Comparison of ENCODE assay signal across 8 cellular contexts in genomic region chr6:37049990-37050853, GRCh38. TPM values are rescaled to one million over a fixed set of nuclear protein-coding genes. Genes with fewer than 3 reads are reported as not detected.
A peak's percentile ranks its signal among the peaks of the same experiment; 100 is the strongest.
DNase-seq lines count a peak whose midpoint lies in the region; ATAC-seq and TF ChIP-seq lines count a peak whose summit lies in the region.

No MANE protein-coding gene starts in this region.

- H3K36me3 Mint-ChIP-seq in T-helper 2 cell treated with Interferon-gamma antibody and Interleukin-4, amounts not matched to agents 5 μg/mL and 100 μg/mL, for 36 hours (ENCODE audit: low read depth): no peaks in the 10 kb centered on the region
- no peaks in the 10 kb centered on the region for H3K36me3 Mint-ChIP-seq in neural progenitor cell

- POLR2A ChIA-PET in HEK293 (lab: Yijun Ruan, JAX): interaction anchor here (0.5 to 6.7 kb wide), 7 partner anchors 13 to 450 kb away, joined by 3 to 51 read pairs (median 4); partner anchors contain the start of gene PIM1

- ATAC-seq in upper lobe of right lung (peak; percentile 85), HG03159 (IDR thresholded peaks at IDR 0.05; ENCODE audit: unreplicated experiment) (no peak)

- H3K9me3 ChIP-seq in HEK293 (ENCODE audit: control insufficient read depth, insufficient read depth, low read depth, low read length): no peaks in the 10 kb centered on the region
- H3K9me3 ChIP-seq in neural progenitor cell (ENCODE audit: low read depth): no peaks in the 10 kb centered on the region
- no peaks in the 10 kb centered on the region for H3K9me3 ChIP-seq in upper lobe of right lung
- no peaks in the 10 kb centered on the region for H3K9me3 ChIP-seq in hepatocyte (ENCODE audit: low read depth)

- no peaks in the 10 kb centered on the region for H3K36me3 ChIP-seq in HEK293 (ENCODE audit: control insufficient read depth in 2 of 2, insufficient read depth in 1 of 2, low read length in 2 of 2)
- H3K36me3 ChIP-seq in neural progenitor cell: no peaks in the 10 kb centered on the region
- no peaks in the 10 kb centered on the region for H3K36me3 ChIP-seq in upper lobe of right lung
- no peaks in the 10 kb centered on the region for H3K36me3 ChIP-seq in hepatocyte (replicated peaks; ENCODE audit: insufficient read depth, low read depth)

- no peaks in the 10 kb centered on the region for H3K27me3 Mint-ChIP-seq in T-helper 2 cell treated with Interferon-gamma antibody and Interleukin-4, amounts not matched to agents 5 μg/mL and 100 μg/mL, for 36 hours (ENCODE audit: low read depth)
- peaks cover 28% of the 10 kb centered on the region for H3K27me3 Mint-ChIP-seq in neural progenitor cell (ENCODE audit: insufficient read depth, low read depth)

- H3K27ac Mint-ChIP-seq in T-helper 2 cell treated with Interferon-gamma antibody and Interleukin-4, amounts not matched to agents 5 μg/mL and 100 μg/mL, for 36 hours: peak overlapping the region; percentile 92
- peak overlapping the region; percentile 58 for H3K27ac Mint-ChIP-seq in neural progenitor cell

- DNase-seq in T-helper 2 cell treated with Interferon-gamma antibody and Interleukin-4, amounts not matched to agents 5 μg/mL and 100 μg/mL, for 36 hours (ENCODE audit: low spot score): peak; percentile 76
- DNase-seq in amygdala (lab: John Stamatoyannopoulos, UW): peak in 30 of 56 donors; percentile 7 to 61 (median 26)
- DNase-seq in neural progenitor cell (ENCODE audit: low spot score): no peak
- DNase-seq in upper lobe of right lung: peak; percentile 89
- DNase-seq in epidermal melanocyte (ENCODE audit: insufficient read length, low spot score): no peak
- DNase-seq in hepatocyte (ENCODE audit: low spot score): no peak

- H3K9me3 Mint-ChIP-seq in T-helper 2 cell treated with Interferon-gamma antibody and Interleukin-4, amounts not matched to agents 5 μg/mL and 100 μg/mL, for 36 hours: no peaks in the 10 kb centered on the region
- no peaks in the 10 kb centered on the region for H3K9me3 Mint-ChIP-seq in neural progenitor cell

- H3K4me1 ChIP-seq in HEK293 (ENCODE audit: control insufficient read depth, insufficient read depth, low read length) (no peaks in the 10 kb centered on the region), neural progenitor cell (peaks cover 8% of the 10 kb centered on the region), upper lobe of right lung (peaks cover 33% of the 10 kb centered on the region), hepatocyte (ENCODE audit: insufficient read depth) (peaks cover 5% of the 10 kb centered on the region)

- peaks cover 4% of the 10 kb centered on the region for H4K20me1 ChIP-seq in neural progenitor cell (ENCODE audit: low read depth)
- H4K20me1 ChIP-seq in hepatocyte (ENCODE audit: insufficient read depth, poor library complexity, severe bottlenecking): no peaks in the 10 kb centered on the region

- H3F3A ChIP-seq in neural progenitor cell (ENCODE audit: low read depth): peaks cover 14% of the 10 kb centered on the region

- no peaks in the 10 kb centered on the region for H3K27me3 ChIP-seq in neural progenitor cell
- H3K27me3 ChIP-seq in upper lobe of right lung: no peaks in the 10 kb centered on the region
- no peaks in the 10 kb centered on the region for H3K27me3 ChIP-seq in hepatocyte

- H2AFZ ChIP-seq in neural progenitor cell (replicated peaks): no peak overlapping the region
- H2AFZ ChIP-seq in hepatocyte: no peak overlapping the region

- H3K79me2 ChIP-seq in neural progenitor cell (ENCODE audit: low read depth) (no peaks in the 10 kb centered on the region), hepatocyte (no peaks in the 10 kb centered on the region)

- TF ChIP-seq CTCF in HEK293 (tag by site-specific recombination; IDR thresholded peaks at IDR 0.05) (no peak), neural progenitor cell (IDR thresholded peaks at IDR 0.05) (no peak), upper lobe of right lung (IDR thresholded peaks at IDR 0.05) (no peak), hepatocyte (IDR thresholded peaks at IDR 0.05; ENCODE audit: poor library complexity) (no peak)

- H3K4me3 ChIP-seq in HEK293 (ENCODE audit: low read depth, low read length): no peak overlapping the region
- no peak overlapping the region for H3K4me3 ChIP-seq in neural progenitor cell
- H3K4me3 ChIP-seq in upper lobe of right lung: no peak overlapping the region
- H3K4me3 ChIP-seq in hepatocyte: no peak overlapping the region

- H3K27ac ChIP-seq in HEK293 (ENCODE audit: extremely low read depth, low read depth, low read length): no peak overlapping the region
- H3K27ac ChIP-seq in neural progenitor cell: no peak overlapping the region
- H3K27ac ChIP-seq in upper lobe of right lung: peak overlapping the region; percentile 75
- H3K27ac ChIP-seq in hepatocyte: no peak overlapping the region

- no peak overlapping the region for H3K9ac ChIP-seq in neural progenitor cell

- no peak overlapping the region for H3K4me2 ChIP-seq in neural progenitor cell
- no peak overlapping the region for H3K4me2 ChIP-seq in hepatocyte

- H3K4me3 Mint-ChIP-seq in T-helper 2 cell treated with Interferon-gamma antibody and Interleukin-4, amounts not matched to agents 5 μg/mL and 100 μg/mL, for 36 hours: peak overlapping the region; percentile 90
- peak overlapping the region; percentile 43 for H3K4me3 Mint-ChIP-seq in neural progenitor cell

- H3K9me2 ChIP-seq in hepatocyte (replicated peaks; ENCODE audit: insufficient read depth): no peaks in the 10 kb centered on the region

- peaks cover 77% of the 10 kb centered on the region for H3K4me1 Mint-ChIP-seq in T-helper 2 cell treated with Interferon-gamma antibody and Interleukin-4, amounts not matched to agents 5 μg/mL and 100 μg/mL, for 36 hours (ENCODE audit: low read depth)
- peaks cover 41% of the 10 kb centered on the region for H3K4me1 Mint-ChIP-seq in neural progenitor cell

- CTCF ChIA-PET in HEK293 (lab: Yijun Ruan, JAX): interaction anchor here (0.5 to 20.6 kb wide), 26 partner anchors 8 to 165 kb away, joined by 3 to 380 read pairs (median 8); partner anchors contain the start of gene PIM1

- intact Hi-C loops in upper lobe of right lung (cut with DNase I): loop anchor here (5.0 kb wide), 1 partner anchor 122 kb away; the partner anchor contains the start of gene PIM1

- 90% methylated on average over 23 of the region's 24 CpGs for WGBS in hepatocyte (ENCODE audit: low lambda C conversion rate, missing lambda C conversion rate)

TF ChIP-seq in HEK293, 187 proteins besides CTCF, POLR2A, EP300 and RAD21:
- TF ChIP-seq ZNF600 (tag by site-specific recombination; IDR thresholded peaks at IDR 0.05): peak; percentile 54; the same call in 1 of the 2 replicates
- no peak for TF ChIP-seq SCRT2 (tag by site-specific recombination; IDR thresholded peaks at IDR 0.05)
- TF ChIP-seq ZNF843 (tag by site-specific recombination; IDR thresholded peaks at IDR 0.05): no peak
- no peak for TF ChIP-seq SCRT1 (tag by site-specific recombination; IDR thresholded peaks at IDR 0.05; ENCODE audit: borderline replicate concordance)
- TF ChIP-seq ZNF18 (tag by site-specific recombination; IDR thresholded peaks at IDR 0.05): no peak
- TF ChIP-seq KLF1 (tag by site-specific recombination; IDR thresholded peaks at IDR 0.05): no peak
- TF ChIP-seq, protein P1, sequence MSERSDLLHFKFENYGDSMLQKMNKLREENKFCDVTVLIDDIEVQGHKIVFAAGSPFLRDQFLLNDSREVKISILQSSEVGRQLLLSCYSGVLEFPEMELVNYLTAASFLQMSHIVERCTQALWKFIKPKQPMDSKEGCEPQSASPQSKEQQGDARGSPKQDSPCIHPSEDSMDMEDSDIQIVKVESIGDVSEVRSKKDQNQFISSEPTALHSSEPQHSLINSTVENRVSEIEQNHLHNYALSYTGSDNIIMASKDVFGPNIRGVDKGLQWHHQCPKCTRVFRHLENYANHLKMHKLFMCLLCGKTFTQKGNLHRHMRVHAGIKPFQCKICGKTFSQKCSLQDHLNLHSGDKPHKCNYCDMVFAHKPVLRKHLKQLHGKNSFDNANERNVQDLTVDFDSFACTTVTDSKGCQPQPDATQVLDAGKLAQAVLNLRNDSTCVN (tag by site-specific recombination; optimal IDR thresholded peaks at IDR 0.05): no peak
- TF ChIP-seq ZFHX2 (tag by site-specific recombination; conservative IDR thresholded peaks at IDR 0.05): no peak
- no peak for TF ChIP-seq ZNF274 (IDR thresholded peaks at IDR 0.05; ENCODE audit: low read length)
- TF ChIP-seq ZNF274 (tag by site-specific recombination; IDR thresholded peaks at IDR 0.05; ENCODE audit: borderline replicate concordance): no peak

RNA-seq across cellular contexts. Expression of gene FGD2, which starts 44.8 kb away (rescaled TPM):
- total RNA-seq in neural progenitor cell (ENCODE audit: low replicate concordance) (0.06 and 0.12 TPM in 2 replicates), upper lobe of right lung (56.9 TPM), hepatocyte (2.5 and 4.6 TPM in 2 replicates)
- 3.7 and 5.2 TPM in 2 replicates for polyA plus RNA-seq in hepatocyte

Comparison
In these comparisons a context has a peak if more than half of its experiments do, and no peak if none do; other contexts are left out.
1. DNase-seq: peak in T-helper 2 cell treated with Interferon-gamma antibody and Interleukin-4, amounts not matched to agents 5 μg/mL and 100 μg/mL, for 36 hours (single experiment), amygdala (30 of 56) and upper lobe of right lung (single experiment); none in neural progenitor cell (single experiment), epidermal melanocyte (single experiment) and hepatocyte (single experiment).
2. RNA of gene FGD2, which starts 44.8 kb away (total RNA-seq): 56.9 TPM in upper lobe of right lung (single experiment); 2.5 to 4.6 TPM in hepatocyte and 0.06 to 0.12 TPM in neural progenitor cell; every median in the first group is over 10 times any median in the second.